Comparison of ENCODE assay signal across 1 cellular context in the genomic region with DNA sequence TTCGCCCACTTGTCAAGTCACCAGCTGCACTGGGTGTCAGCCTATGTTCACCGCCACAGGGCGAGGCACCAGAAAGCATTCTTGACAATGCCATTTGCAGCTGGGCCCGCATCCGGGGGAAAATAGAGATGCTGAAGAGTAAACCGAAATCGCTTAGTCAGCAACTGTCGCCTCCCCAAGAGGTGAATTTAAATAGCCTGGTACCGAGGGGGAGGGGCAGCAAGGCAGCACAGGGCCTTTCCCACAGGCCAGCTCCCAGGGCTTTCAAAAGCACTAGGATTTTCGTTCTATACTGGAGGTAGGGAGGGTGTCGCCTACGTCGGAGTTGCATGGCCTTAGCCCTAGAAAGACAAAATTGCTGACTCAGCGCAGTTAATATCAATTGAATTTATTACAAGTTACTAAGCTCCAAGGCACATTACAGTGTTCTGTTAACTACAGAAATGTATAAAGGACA.
TF ChIP-seq lines count a peak whose summit lies in the region.

No MANE protein-coding gene starts in this region.

TF ChIP-seq in HCT116, 20 proteins besides CTCF, POLR2A, EP300 and RAD21 (continued from another document):
- TF ChIP-seq, protein P1, sequence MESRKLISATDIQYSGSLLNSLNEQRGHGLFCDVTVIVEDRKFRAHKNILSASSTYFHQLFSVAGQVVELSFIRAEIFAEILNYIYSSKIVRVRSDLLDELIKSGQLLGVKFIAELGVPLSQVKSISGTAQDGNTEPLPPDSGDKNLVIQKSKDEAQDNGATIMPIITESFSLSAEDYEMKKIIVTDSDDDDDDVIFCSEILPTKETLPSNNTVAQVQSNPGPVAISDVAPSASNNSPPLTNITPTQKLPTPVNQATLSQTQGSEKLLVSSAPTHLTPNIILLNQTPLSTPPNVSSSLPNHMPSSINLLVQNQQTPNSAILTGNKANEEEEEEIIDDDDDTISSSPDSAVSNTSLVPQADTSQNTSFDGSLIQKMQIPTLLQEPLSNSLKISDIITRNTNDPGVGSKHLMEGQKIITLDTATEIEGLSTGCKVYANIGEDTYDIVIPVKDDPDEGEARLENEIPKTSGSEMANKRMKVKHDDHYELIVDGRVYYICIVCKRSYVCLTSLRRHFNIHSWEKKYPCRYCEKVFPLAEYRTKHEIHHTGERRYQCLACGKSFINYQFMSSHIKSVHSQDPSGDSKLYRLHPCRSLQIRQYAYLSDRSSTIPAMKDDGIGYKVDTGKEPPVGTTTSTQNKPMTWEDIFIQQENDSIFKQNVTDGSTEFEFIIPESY (IDR thresholded peaks at IDR 0.05; ENCODE audit: extremely low read depth, insufficient replicate concordance, low read length), result no peak
